ENCODE assay signal across 26 cellular contexts in genomic region chr16:85278851-85279250, GRCh38.
"Had no signal": no experiment of that assay in that cellular context is flagged by ENCODE, and none has a peak within 500 bp of the region (broad histone marks: within the 10 kb centered on the region; RNA-seq: fewer than 3 reads in every experiment).

No MANE protein-coding gene starts in this region.

- H3K9me3 Mint-ChIP-seq: activated CD4-positive, alpha-beta T cell treated with anti-CD3 and anti-CD28 coated beads, Interleukin-2, amount 10 ng/mL, durations not matched to agents 7 days and 5 days; activated CD8-positive, alpha-beta T cell treated with anti-CD3 and anti-CD28 coated beads for 36 hours; activated naive CD4-positive, alpha-beta T cell treated with anti-CD3 and anti-CD28 coated beads, Interleukin-2, amount 50 U/mL, for 24 hours; activated T-helper 1 cell treated with anti-CD3 and anti-CD28 coated beads, Interleukin-12 subunit alpha, Interleukin-12 subunit beta, Interleukin-2, Interleukin-4 antibody, amounts not matched to agents 30 ng/mL and 10 ng/mL and 1 ng/mL, durations not matched to agents 14 hours and 24 hours and 36 hours; central memory CD8-positive, alpha-beta T cell; effector memory CD8-positive, alpha-beta T cell; memory B cell; neural crest cell; T-cell; T-helper 2 cell treated with Interferon-gamma antibody and Interleukin-4, amounts not matched to agents 5 μg/mL and 100 μg/mL, for 36 hours had no signal

- H3K9me3 ChIP-seq: breast epithelium, colonic mucosa, tibial artery had no signal

- H3K4me3 Mint-ChIP-seq: activated CD4-positive, alpha-beta T cell treated with anti-CD3 and anti-CD28 coated beads, Interleukin-2, amount 10 ng/mL, durations not matched to agents 7 days and 5 days; activated CD8-positive, alpha-beta memory T cell treated with anti-CD3 and anti-CD28 coated beads, Interleukin-2, amount 10 ng/mL, durations not matched to agents 7 days and 5 days; activated CD8-positive, alpha-beta T cell treated with anti-CD3 and anti-CD28 coated beads for 36 hours; activated naive CD4-positive, alpha-beta T cell treated with anti-CD3 and anti-CD28 coated beads, Interleukin-2, amount 50 U/mL, for 24 hours; activated T-helper 1 cell treated with anti-CD3 and anti-CD28 coated beads, Interleukin-12 subunit alpha, Interleukin-12 subunit beta, Interleukin-2, Interleukin-4 antibody, amounts not matched to agents 30 ng/mL and 10 ng/mL and 1 ng/mL, durations not matched to agents 14 hours and 24 hours and 36 hours; central memory CD8-positive, alpha-beta T cell; effector memory CD8-positive, alpha-beta T cell; memory B cell; neural crest cell; T-cell; T-helper 2 cell treated with Interferon-gamma antibody and Interleukin-4, amounts not matched to agents 5 μg/mL and 100 μg/mL, for 36 hours had no signal

- H3K27ac Mint-ChIP-seq: activated CD4-positive, alpha-beta T cell treated with anti-CD3 and anti-CD28 coated beads, Interleukin-2, amount 10 ng/mL, durations not matched to agents 7 days and 5 days; activated CD8-positive, alpha-beta memory T cell treated with anti-CD3 and anti-CD28 coated beads, Interleukin-2, amount 10 ng/mL, durations not matched to agents 7 days and 5 days; activated CD8-positive, alpha-beta T cell treated with anti-CD3 and anti-CD28 coated beads for 36 hours; activated naive CD4-positive, alpha-beta T cell treated with anti-CD3 and anti-CD28 coated beads, Interleukin-2, amount 50 U/mL, for 24 hours; activated T-helper 1 cell treated with anti-CD3 and anti-CD28 coated beads, Interleukin-12 subunit alpha, Interleukin-12 subunit beta, Interleukin-2, Interleukin-4 antibody, amounts not matched to agents 30 ng/mL and 10 ng/mL and 1 ng/mL, durations not matched to agents 14 hours and 24 hours and 36 hours; effector memory CD8-positive, alpha-beta T cell; memory B cell; T-cell; T-helper 2 cell treated with Interferon-gamma antibody and Interleukin-4, amounts not matched to agents 5 μg/mL and 100 μg/mL, for 36 hours had no signal

- H3K27ac ChIP-seq: breast epithelium, colonic mucosa, tibial artery, VCaP had no signal

- FAIRE-seq: astrocyte, endothelial cell of umbilical vein, frontal cortex had no signal

- H3K27me3 ChIP-seq: breast epithelium, colonic mucosa, dorsolateral prefrontal cortex had no signal

- H3K27me3 Mint-ChIP-seq: activated CD4-positive, alpha-beta T cell treated with anti-CD3 and anti-CD28 coated beads, Interleukin-2, amount 10 ng/mL, durations not matched to agents 7 days and 5 days; activated CD8-positive, alpha-beta T cell treated with anti-CD3 and anti-CD28 coated beads for 36 hours; activated naive CD4-positive, alpha-beta T cell treated with anti-CD3 and anti-CD28 coated beads, Interleukin-2, amount 50 U/mL, for 24 hours; T-cell had no signal

- H3K4me3 ChIP-seq: breast epithelium, colonic mucosa, dorsolateral prefrontal cortex, tibial artery had no signal

- H3K4me1 ChIP-seq: breast epithelium, colonic mucosa had no signal

- H3K4me1 Mint-ChIP-seq: activated CD4-positive, alpha-beta T cell treated with anti-CD3 and anti-CD28 coated beads, Interleukin-2, amount 10 ng/mL, durations not matched to agents 7 days and 5 days; activated CD8-positive, alpha-beta memory T cell treated with anti-CD3 and anti-CD28 coated beads, Interleukin-2, amount 10 ng/mL, durations not matched to agents 7 days and 5 days; activated naive CD4-positive, alpha-beta T cell treated with anti-CD3 and anti-CD28 coated beads, Interleukin-2, amount 50 U/mL, for 24 hours; central memory CD8-positive, alpha-beta T cell; memory B cell; T-cell had no signal

- H3K36me3 Mint-ChIP-seq: activated CD8-positive, alpha-beta memory T cell treated with anti-CD3 and anti-CD28 coated beads, Interleukin-2, amount 10 ng/mL, durations not matched to agents 7 days and 5 days; activated naive CD4-positive, alpha-beta T cell treated with anti-CD3 and anti-CD28 coated beads, Interleukin-2, amount 50 U/mL, for 24 hours; memory B cell; T-cell had no signal

- DNase-seq: activated CD4-positive, alpha-beta T cell treated with anti-CD3 and anti-CD28 coated beads, Interleukin-2, amount 10 ng/mL, durations not matched to agents 7 days and 5 days; activated CD4-positive, CD25-positive, alpha-beta regulatory T cell treated with anti-CD3 and anti-CD28 coated beads, Interleukin-2, amount 50 U/mL, for 72 hours; activated CD8-positive, alpha-beta memory T cell treated with anti-CD3 and anti-CD28 coated beads, Interleukin-2, amount 10 ng/mL, durations not matched to agents 7 days and 5 days; activated CD8-positive, alpha-beta T cell treated with anti-CD3 and anti-CD28 coated beads for 36 hours; activated gamma-delta T cell; activated T-cell treated with anti-CD3 and anti-CD28 coated beads for 4 hours; colonic mucosa; dorsolateral prefrontal cortex; effector memory CD8-positive, alpha-beta T cell; hypothalamus; occipital lobe; stimulated activated CD4-positive, alpha-beta T cell treated with anti-CD3 and anti-CD28 coated beads, Interleukin-4, amount 100 ng/mL, for 1 hour; stimulated activated naive CD4-positive, alpha-beta T cell treated with Interleukin-2 at 50 U/mL for 16 hours; T-cell; tibial artery had no signal

- H3K36me3 ChIP-seq: breast epithelium, colonic mucosa, tibial artery had no signal
